8 cellular contexts compared by ENCODE assay signal in genomic region chr14:64464695-64465094, GRCh38. TPM values are rescaled to one million over a fixed set of nuclear protein-coding genes. Genes with fewer than 3 reads are reported as not detected.
DNase-seq lines count a peak whose midpoint lies in the region; TF ChIP-seq lines count a peak whose summit lies in the region.

No MANE protein-coding gene starts in this region.

- CTCF ChIA-PET in MCF 10A (lab: Yijun Ruan, JAX): interaction anchor here (1.2 to 3.0 kb wide), 3 partner anchors 35 to 121 kb away, joined by 3 to 22 read pairs (median 5); no protein-coding TSS in a partner anchor

- DNase-seq in NCI-H82 (lab: John Stamatoyannopoulos, UW) (peak; percentile 27), NCI-H82 treated with DMSO at 0.1 percent for 48 hours (lab: John Stamatoyannopoulos, UW; ENCODE audit: unreplicated experiment) (no peak), NCI-H1417 (lab: John Stamatoyannopoulos, UW) (peak; percentile 45 to 75 (median 46)), MCF 10A (ENCODE audit: unreplicated experiment) (peak; percentile 3), medulla oblongata (ENCODE audit: extremely low spot score) (no peak), HK-2 (ENCODE audit: unreplicated experiment) (no peak), occipital lobe (lab: John Stamatoyannopoulos, UW) (no peak)

- no peak overlapping the region for H3K27ac Mint-ChIP-seq in MCF 10A (ENCODE audit: low read depth, unreplicated experiment)

- peak overlapping the region; percentile 78 for H3K4me3 Mint-ChIP-seq in MCF 10A (ENCODE audit: unreplicated experiment)

- H3K27me3 Mint-ChIP-seq in MCF 10A (ENCODE audit: insufficient read depth, unreplicated experiment): no peaks in the 10 kb centered on the region

- POLR2A ChIA-PET in MCF 10A (lab: Yijun Ruan, JAX): interaction anchor here (0.7 to 2.1 kb wide), 5 partner anchors 13 to 235 kb away, joined by 3 to 5 read pairs (median 3); partner anchors contain the start of gene MTHFD1

- H3K9me3 ChIP-seq in mononuclear cell (ENCODE audit: low read depth, low read length): no peaks in the 10 kb centered on the region

- BruUV-seq in MCF 10A (replicated peaks; lab: Mats Ljungman, UMichigan): no TSS peak

- peaks cover 6% of the 10 kb centered on the region for H3K36me3 Mint-ChIP-seq in MCF 10A (ENCODE audit: insufficient read depth, unreplicated experiment)

- no peak for TF ChIP-seq CTCF in MCF 10A (IDR thresholded peaks at IDR 0.05; ENCODE audit: unreplicated experiment)

- intact Hi-C loops in MCF 10A (cut with micrococcal nuclease): no loop called here

- H3K9me3 Mint-ChIP-seq in MCF 10A (ENCODE audit: unreplicated experiment): no peaks in the 10 kb centered on the region

- H3K27me3 ChIP-seq in mononuclear cell (ENCODE audit: insufficient read depth, low read length): peaks cover 16% of the 10 kb centered on the region

- H3K4me1 ChIP-seq in mononuclear cell (ENCODE audit: insufficient read depth, low read length): peaks cover 19% of the 10 kb centered on the region

- H3K4me3 ChIP-seq in mononuclear cell (ENCODE audit: low read length): peak overlapping the region; percentile 37

- H3K4me1 Mint-ChIP-seq in MCF 10A (ENCODE audit: insufficient read depth, unreplicated experiment): peaks cover 6% of the 10 kb centered on the region

RNA-seq across cellular contexts. Expression of gene AKAP5, which starts 0.6 kb away (rescaled TPM):
- total RNA-seq in MCF 10A (2022) (0.14 and 0.22 TPM in 2 replicates), mononuclear cell (2.3 TPM), occipital lobe (31.7 TPM)

RNA-seq across cellular contexts. Expression of gene ZBTB25, which starts 38.9 kb away (rescaled TPM):
- total RNA-seq in MCF 10A (2022): 11.7 and 15.3 TPM in 2 replicates
- 30.3 TPM for total RNA-seq in mononuclear cell
- 17.2 TPM for total RNA-seq in occipital lobe

RNA-seq across cellular contexts. Expression of gene ZBTB1, which starts 39.9 kb away (rescaled TPM):
- total RNA-seq in MCF 10A (2022): 26.5 and 30.9 TPM in 2 replicates
- total RNA-seq in mononuclear cell: 198 TPM
- total RNA-seq in occipital lobe: 47.6 TPM

Comparison
In these comparisons a context has a peak if more than half of its experiments do, and no peak if none do; other contexts are left out.
1. DNase-seq: peak in NCI-H82 (single experiment), NCI-H1417 (3 of 3) and MCF 10A (single experiment); none in NCI-H82 treated with DMSO at 0.1 percent for 48 hours (single experiment), medulla oblongata (single experiment), HK-2 (single experiment) and occipital lobe (single experiment).